25 cellular contexts compared by ENCODE assay signal in genomic region chr14:52271538-52271937, GRCh38. TPM values are rescaled to one million over a fixed set of nuclear protein-coding genes. Genes with fewer than 3 reads are reported as not detected.
A peak's percentile ranks its signal among the peaks of the same experiment; 100 is the strongest.
DNase-seq lines count a peak whose midpoint lies in the region; ATAC-seq, FAIRE-seq and TF ChIP-seq lines count a peak whose summit lies in the region.
"Had no signal": no experiment of that assay in that cellular context is flagged by ENCODE, and none has a peak within 500 bp of the region (broad histone marks: within the 10 kb centered on the region; RNA-seq: fewer than 3 reads in every experiment).

No MANE protein-coding gene starts in this region.

- no peak overlapping the region for H3K4me3 ChIP-seq in H7 (ENCODE audit: insufficient read depth, low read depth, low read length)
- H3K4me3 ChIP-seq: Peyer's patch had no signal

- peak; percentile 15 for DNase-seq in activated CD4-positive, alpha-beta T cell treated with anti-CD3 and anti-CD28 coated beads, Interleukin-2, amount 10 ng/mL, durations not matched to agents 24 days and 14 days
- no peak for DNase-seq in activated CD4-positive, alpha-beta T cell treated with anti-CD3 and anti-CD28 coated beads for 4 hours
- DNase-seq in D721Med (ENCODE audit: insufficient read length, low spot score) (no peak), caudate nucleus (lab: John Stamatoyannopoulos, UW) (no peak), H7 (no peak)
- no peak for DNase-seq in central memory CD8-positive, alpha-beta T cell (ENCODE audit: low spot score in 2 of 2)
- no peak for DNase-seq in natural killer cell treated with Interleukin-12 subunit alpha and Interleukin-12 subunit beta and Interleukin-15 and Interleukin-18, amount 100 ng/mL, for 72 hours (ENCODE audit: low spot score)
- DNase-seq: IMR-90, NCI-H1092 treated with DMSO at 0.1 percent for 48 hours, NCI-H1436, NCI-H187, NCI-H2081 treated with DMSO at 0.1 percent for 48 hours, NCI-H2171, NCI-H226, NCI-H510A, NCI-H69, Peyer's patch, SHP77 treated with DMSO at 0.1 percent for 48 hours had no signal

- H3K36me3 Mint-ChIP-seq in activated CD4-positive, alpha-beta T cell treated with anti-CD3 and anti-CD28 coated beads, Interleukin-2, amount 10 ng/mL, durations not matched to agents 24 days and 14 days (ENCODE audit: low read depth) = peaks cover 9% of the 10 kb centered on the region
- peaks cover 51% of the 10 kb centered on the region for H3K36me3 Mint-ChIP-seq in central memory CD8-positive, alpha-beta T cell (ENCODE audit: insufficient read depth)
- H3K36me3 Mint-ChIP-seq in natural killer cell treated with Interleukin-12 subunit alpha and Interleukin-12 subunit beta and Interleukin-15 and Interleukin-18, amount 100 ng/mL, for 72 hours = peaks cover 7% of the 10 kb centered on the region

- no peak for ATAC-seq in central memory CD8-positive, alpha-beta T cell (replicated peaks; ENCODE audit: extremely low read depth, poor library complexity, severe bottlenecking)
- ATAC-seq in natural killer cell treated with Interleukin-12 subunit alpha and Interleukin-12 subunit beta and Interleukin-15 and Interleukin-18, amount 100 ng/mL, for 72 hours = no peak
- ATAC-seq in HG02884 (IDR thresholded peaks at IDR 0.05; ENCODE audit: unreplicated experiment) = no peak

- H3K27me3 Mint-ChIP-seq in activated CD4-positive, alpha-beta T cell treated with anti-CD3 and anti-CD28 coated beads, Interleukin-2, amount 10 ng/mL, durations not matched to agents 24 days and 14 days = peaks cover 73% of the 10 kb centered on the region
- no peaks in the 10 kb centered on the region for H3K27me3 Mint-ChIP-seq in central memory CD8-positive, alpha-beta T cell
- H3K27me3 Mint-ChIP-seq in natural killer cell treated with Interleukin-12 subunit alpha and Interleukin-12 subunit beta and Interleukin-15 and Interleukin-18, amount 100 ng/mL, for 72 hours = no peaks in the 10 kb centered on the region

- peak; percentile 25 for FAIRE-seq in D721Med (lab: Jason Lieb, UNC)
- FAIRE-seq: GM19239, H54 had no signal

- H3K9me3 Mint-ChIP-seq in activated CD4-positive, alpha-beta T cell treated with anti-CD3 and anti-CD28 coated beads, Interleukin-2, amount 10 ng/mL, durations not matched to agents 24 days and 14 days = no peaks in the 10 kb centered on the region
- no peaks in the 10 kb centered on the region for H3K9me3 Mint-ChIP-seq in central memory CD8-positive, alpha-beta T cell
- no peaks in the 10 kb centered on the region for H3K9me3 Mint-ChIP-seq in natural killer cell treated with Interleukin-12 subunit alpha and Interleukin-12 subunit beta and Interleukin-15 and Interleukin-18, amount 100 ng/mL, for 72 hours

- peaks cover 40% of the 10 kb centered on the region for H3K27me3 ChIP-seq in H7 (ENCODE audit: control insufficient read depth, insufficient read depth, low read length)
- H3K27me3 ChIP-seq: Peyer's patch had no signal

- no peak overlapping the region for H3K4me3 Mint-ChIP-seq in activated CD4-positive, alpha-beta T cell treated with anti-CD3 and anti-CD28 coated beads, Interleukin-2, amount 10 ng/mL, durations not matched to agents 24 days and 14 days
- peak overlapping the region; percentile 99 for H3K4me3 Mint-ChIP-seq in central memory CD8-positive, alpha-beta T cell
- H3K4me3 Mint-ChIP-seq in natural killer cell treated with Interleukin-12 subunit alpha and Interleukin-12 subunit beta and Interleukin-15 and Interleukin-18, amount 100 ng/mL, for 72 hours = peak overlapping the region; percentile 70
- H3K4me3 Mint-ChIP-seq: B cell had no signal

- no peaks in the 10 kb centered on the region for H3K36me3 ChIP-seq in H7 (replicated peaks; ENCODE audit: control insufficient read depth, insufficient read depth, low read length)
- H3K36me3 ChIP-seq: Peyer's patch had no signal

- TF ChIP-seq CTCF in D721Med (IDR thresholded peaks at IDR 0.05; ENCODE audit: insufficient read depth, missing control alignments) = no peak

- intact Hi-C loops in activated CD4-positive, alpha-beta T cell treated with anti-CD3 and anti-CD28 coated beads, Interleukin-2, amount 10 ng/mL, durations not matched to agents 24 days and 14 days (cut with micrococcal nuclease) = loop anchor here (5.0 kb wide), 1 partner anchor 274 kb away; no protein-coding TSS in a partner anchor

- peaks cover 24% of the 10 kb centered on the region for H3K4me1 Mint-ChIP-seq in activated CD4-positive, alpha-beta T cell treated with anti-CD3 and anti-CD28 coated beads, Interleukin-2, amount 10 ng/mL, durations not matched to agents 24 days and 14 days
- H3K4me1 Mint-ChIP-seq in central memory CD8-positive, alpha-beta T cell = peaks cover 60% of the 10 kb centered on the region
- peaks cover 64 to 83% of the 10 kb centered on the region in 2 donors for H3K4me1 Mint-ChIP-seq in natural killer cell treated with Interleukin-12 subunit alpha and Interleukin-12 subunit beta and Interleukin-15 and Interleukin-18, amount 100 ng/mL, for 72 hours (ENCODE audit: low read depth in 2 of 2)

- H3K27ac ChIP-seq in caudate nucleus (ENCODE audit: low read depth, low read length) = no peak overlapping the region
- H3K27ac ChIP-seq: 22Rv1, C4-2B, KMS-11, Peyer's patch had no signal

- no peak overlapping the region for H3K27ac Mint-ChIP-seq in activated CD4-positive, alpha-beta T cell treated with anti-CD3 and anti-CD28 coated beads, Interleukin-2, amount 10 ng/mL, durations not matched to agents 24 days and 14 days
- H3K27ac Mint-ChIP-seq in central memory CD8-positive, alpha-beta T cell (ENCODE audit: low read depth) = peak overlapping the region; percentile 85
- peak overlapping the region; percentile 92 to 94 for H3K27ac Mint-ChIP-seq in natural killer cell treated with Interleukin-12 subunit alpha and Interleukin-12 subunit beta and Interleukin-15 and Interleukin-18, amount 100 ng/mL, for 72 hours
- H3K27ac Mint-ChIP-seq: B cell had no signal

RNA-seq across cellular contexts. Expression of gene PTGDR, which starts 4.0 kb away (rescaled TPM):
- 0.17 and 0.33 TPM in 2 replicates for total RNA-seq in activated CD4-positive, alpha-beta T cell treated with anti-CD3 and anti-CD28 coated beads, Interleukin-2, amount 10 ng/mL, durations not matched to agents 24 days and 14 days
- 1 to 10 TPM; 3.8 to 4.5 TPM for total RNA-seq in natural killer cell treated with Interleukin-12 subunit alpha and Interleukin-12 subunit beta and Interleukin-15 and Interleukin-18, amount 100 ng/mL, for 72 hours
- total RNA-seq in H7 (2014; rRNA removed; shearing (Covaris generic)) = not detected in 2 replicates
- total RNA-seq: B cell, IMR-90 had no signal

RNA-seq across cellular contexts. Expression of gene PTGER2, which starts 42.6 kb away (rescaled TPM):
- 66.7 and 69.9 TPM in 2 replicates for total RNA-seq in activated CD4-positive, alpha-beta T cell treated with anti-CD3 and anti-CD28 coated beads, Interleukin-2, amount 10 ng/mL, durations not matched to agents 24 days and 14 days
- 10 to 100 TPM; 94.5 to 96.0 TPM for total RNA-seq in natural killer cell treated with Interleukin-12 subunit alpha and Interleukin-12 subunit beta and Interleukin-15 and Interleukin-18, amount 100 ng/mL, for 72 hours
- 0.24 and 1.9 TPM in 2 replicates for total RNA-seq in H7 (2014; rRNA removed; shearing (Covaris generic))

Comparison
In these comparisons a context has a peak if more than half of its experiments do, and no peak if none do; other contexts are left out.
1. RNA of gene PTGER2, which starts 42.6 kb away (total RNA-seq): 94.5 to 96.0 TPM in natural killer cell treated with Interleukin-12 subunit alpha and Interleukin-12 subunit beta and Interleukin-15 and Interleukin-18, amount 100 ng/mL, for 72 hours and 66.7 to 69.9 TPM in activated CD4-positive, alpha-beta T cell treated with anti-CD3 and anti-CD28 coated beads, Interleukin-2, amount 10 ng/mL, durations not matched to agents 24 days and 14 days; 0.24 to 1.9 TPM in H7; every median in the first group is over 10 times any median in the second.